16 cellular contexts compared by ENCODE assay signal in genomic region chr7:128074336-128074735, GRCh38. TPM values are rescaled to one million over a fixed set of nuclear protein-coding genes. Genes with fewer than 3 reads are reported as not detected.
DNase-seq lines count a peak whose midpoint lies in the region; ATAC-seq and TF ChIP-seq lines count a peak whose summit lies in the region.
"Had no signal": no experiment of that assay in that cellular context is flagged by ENCODE, and none has a peak within 500 bp of the region (broad histone marks: within the 10 kb centered on the region; RNA-seq: fewer than 3 reads in every experiment).

No MANE protein-coding gene starts in this region.

- peak overlapping the region; percentile 11 for H3K27ac Mint-ChIP-seq in stimulated activated memory B cell treated with anti-CD40 and anti-IgM and Interleukin-4, amounts not matched to agents 10 μg/mL and 1 μg/mL and 100 μg/mL, for 72 hours
- no peak overlapping the region for H3K27ac Mint-ChIP-seq in Caco-2 (ENCODE audit: unreplicated experiment)
- H3K27ac Mint-ChIP-seq: CD4-positive, alpha-beta T cell; GM23338 had no signal

- no peaks in the 10 kb centered on the region for H3K4me1 Mint-ChIP-seq in stimulated activated memory B cell treated with anti-CD40 and anti-IgM and Interleukin-4, amounts not matched to agents 10 μg/mL and 1 μg/mL and 100 μg/mL, for 72 hours
- H3K4me1 Mint-ChIP-seq in Caco-2 (ENCODE audit: low read depth, unreplicated experiment), result no peaks in the 10 kb centered on the region

- H4K91ac ChIP-seq in mesenchymal stem cell (ENCODE audit: low read length), result peak overlapping the region; percentile 22

- H3K4ac ChIP-seq in mesenchymal stem cell (ENCODE audit: low read depth in 1 of 2, low read length in 2 of 2), result no peak overlapping the region

- H2BK5ac ChIP-seq in mesenchymal stem cell (ENCODE audit: low read depth, low read length, poor library complexity, severe bottlenecking), result no peak overlapping the region

- H3K9ac ChIP-seq in BLaER1 (peak overlapping the region; percentile 47; the same call in 1 of the 2 replicates), mesenchymal stem cell (ENCODE audit: low read length) (no peak overlapping the region)

- H3K4me2 ChIP-seq in BLaER1 (peak overlapping the region; percentile 81), mesenchymal stem cell (ENCODE audit: low read length, poor library complexity, severe bottlenecking) (no peak overlapping the region)
- H3K4me2 ChIP-seq: A549, GM23338 had no signal

- H3K4me3 ChIP-seq in BLaER1 (no peak overlapping the region), mesenchymal stem cell (ENCODE audit: insufficient read depth in 1 of 2, low read depth in 1 of 2, low read length in 2 of 2) (peak overlapping the region in 1 of 2 experiments; percentile 17), Caco-2 (ENCODE audit: low read depth, low read length) (no peak overlapping the region)
- H3K4me3 ChIP-seq: A549, GM23338 had no signal

- peaks cover 33% of the 10 kb centered on the region for H4K20me1 ChIP-seq in BLaER1

- H3K27me3 Mint-ChIP-seq in stimulated activated memory B cell treated with anti-CD40 and anti-IgM and Interleukin-4, amounts not matched to agents 10 μg/mL and 1 μg/mL and 100 μg/mL, for 72 hours, result no peaks in the 10 kb centered on the region
- no peaks in the 10 kb centered on the region for H3K27me3 Mint-ChIP-seq in Caco-2 (ENCODE audit: insufficient read depth, unreplicated experiment)
- H3K27me3 Mint-ChIP-seq: CD4-positive, alpha-beta T cell; IgD-negative memory B cell had no signal

- DNase-seq in GM13976 (ENCODE audit: low spot score) (peak; percentile 12), mesenchymal stem cell (no peak), inferior parietal cortex (ENCODE audit: extremely low spot score) (no peak), Caco-2 (no peak)
- no peak for DNase-seq in activated CD4-positive, alpha-beta T cell treated with anti-CD3 and anti-CD28 coated beads, Interleukin-2, amount 50 U/mL, for 4 hours
- DNase-seq: C1 segment of cervical spinal cord; CD4-positive, alpha-beta T cell; DMS153; DMS79 treated with DMSO at 0.1 percent for 48 hours; H9 had no signal

- H3K14ac ChIP-seq in mesenchymal stem cell (ENCODE audit: low read length in 2 of 2), result peak overlapping the region in 1 of 2 experiments; percentile 6

- H3K18ac ChIP-seq in mesenchymal stem cell (ENCODE audit: low read depth in 1 of 2, low read length in 2 of 2), result no peak overlapping the region

- H2BK15ac ChIP-seq in mesenchymal stem cell (ENCODE audit: low read depth, poor library complexity, severe bottlenecking), result peak overlapping the region; percentile 8

- H3K9me3 ChIP-seq in BLaER1 (no peaks in the 10 kb centered on the region), mesenchymal stem cell (ENCODE audit: control insufficient read depth, low read length) (no peaks in the 10 kb centered on the region), Caco-2 (no peaks in the 10 kb centered on the region)
- H3K9me3 ChIP-seq: A549 had no signal

- in situ Hi-C loops in GM13976 (cut with MboI; ENCODE audit: low sequenced_read_pairs, unreplicated experiment), result no loop called here

- BruUV-seq in Caco-2 (replicated peaks; lab: Mats Ljungman, UMichigan), result no TSS peak

- no peaks in the 10 kb centered on the region for H3K9me3 Mint-ChIP-seq in stimulated activated memory B cell treated with anti-CD40 and anti-IgM and Interleukin-4, amounts not matched to agents 10 μg/mL and 1 μg/mL and 100 μg/mL, for 72 hours
- H3K9me3 Mint-ChIP-seq in Caco-2 (ENCODE audit: unreplicated experiment), result no peaks in the 10 kb centered on the region
- H3K9me3 Mint-ChIP-seq: CD4-positive, alpha-beta T cell; GM23338; H9; IgD-negative memory B cell had no signal

- no peak overlapping the region for H2AFZ ChIP-seq in mesenchymal stem cell (ENCODE audit: low read depth, low read length)
- H2AFZ ChIP-seq: GM23338 had no signal

- POLR2A ChIA-PET in Caco-2 (lab: Charles Lee), result no interaction called here

- H3K27ac ChIP-seq in BLaER1 (peak overlapping the region; percentile 52; the same call in 1 of the 2 replicates), mesenchymal stem cell (ENCODE audit: low read length, poor library complexity, severe bottlenecking) (no peak overlapping the region)
- H3K27ac ChIP-seq: A549 had no signal

- H3K79me1 ChIP-seq in mesenchymal stem cell (replicated peaks; ENCODE audit: low read length, poor library complexity, severe bottlenecking), result peaks cover 35% of the 10 kb centered on the region

- H2AK5ac ChIP-seq in mesenchymal stem cell (ENCODE audit: low read length, severe bottlenecking), result no peak overlapping the region

- H3K4me1 ChIP-seq in BLaER1, result peaks cover 57% of the 10 kb centered on the region
- peaks cover 30% of the 10 kb centered on the region for H3K4me1 ChIP-seq in mesenchymal stem cell (ENCODE audit: control insufficient read depth, insufficient read depth, low read depth, low read length)
- H3K4me1 ChIP-seq in Caco-2, result no peaks in the 10 kb centered on the region
- H3K4me1 ChIP-seq: A549 had no signal

- 94% methylated on average over 19 of the region's 19 CpGs for WGBS in mesenchymal stem cell

- no peak overlapping the region for H2BK12ac ChIP-seq in mesenchymal stem cell (ENCODE audit: low read length in 2 of 2)

- no peaks in the 10 kb centered on the region for H3K27me3 ChIP-seq in BLaER1
- H3K27me3 ChIP-seq in mesenchymal stem cell (ENCODE audit: control insufficient read depth in 1 of 2, insufficient read depth in 1 of 2, low read length in 2 of 2), result no peaks in the 10 kb centered on the region
- no peaks in the 10 kb centered on the region for H3K27me3 ChIP-seq in Caco-2 (replicated peaks; ENCODE audit: control insufficient read depth, insufficient read depth, low read length)

- intact Hi-C loops in Caco-2 (cut with micrococcal nuclease; ENCODE audit: unreplicated experiment), result no loop called here

- CTCF ChIA-PET in Caco-2 (lab: Charles Lee), result no interaction called here

- peaks cover 34% of the 10 kb centered on the region for H3K36me3 Mint-ChIP-seq in stimulated activated memory B cell treated with anti-CD40 and anti-IgM and Interleukin-4, amounts not matched to agents 10 μg/mL and 1 μg/mL and 100 μg/mL, for 72 hours
- peaks cover 62% of the 10 kb centered on the region for H3K36me3 Mint-ChIP-seq in Caco-2 (ENCODE audit: insufficient read depth, unreplicated experiment)
- H3K36me3 Mint-ChIP-seq: IgD-negative memory B cell had no signal

- no peak for TF ChIP-seq CTCF in GM13976 (IDR thresholded peaks at IDR 0.05; ENCODE audit: borderline replicate concordance, control extremely low read depth, extremely low read depth, insufficient read depth, missing control alignments)
- TF ChIP-seq CTCF in Caco-2 (IDR thresholded peaks at IDR 0.05; ENCODE audit: insufficient read depth in 1 of 2, low read depth in 1 of 2, low read length in 1 of 2, severe bottlenecking in 1 of 2, unreplicated experiment in 1 of 2), result no peak

- no peak overlapping the region for H2BK120ac ChIP-seq in mesenchymal stem cell (ENCODE audit: low read depth, low read length)

- peaks cover 50% of the 10 kb centered on the region for H3K36me3 ChIP-seq in BLaER1
- peaks cover 45 to 61% of the 10 kb centered on the region in 2 experiments for H3K36me3 ChIP-seq in mesenchymal stem cell (ENCODE audit: control insufficient read depth in 1 of 2, insufficient read depth in 2 of 2, low read depth in 1 of 2, low read length in 2 of 2)
- no peaks in the 10 kb centered on the region for H3K36me3 ChIP-seq in Caco-2 (ENCODE audit: control insufficient read depth, insufficient read depth, low read length)

- no peak overlapping the region for H3K4me3 Mint-ChIP-seq in stimulated activated memory B cell treated with anti-CD40 and anti-IgM and Interleukin-4, amounts not matched to agents 10 μg/mL and 1 μg/mL and 100 μg/mL, for 72 hours
- no peak overlapping the region for H3K4me3 Mint-ChIP-seq in Caco-2 (ENCODE audit: unreplicated experiment)
- H3K4me3 Mint-ChIP-seq: CD4-positive, alpha-beta T cell; GM23338; H9; IgD-negative memory B cell had no signal

- H3K23ac ChIP-seq in mesenchymal stem cell (ENCODE audit: low read length in 2 of 2), result no peak overlapping the region

- ATAC-seq in stimulated activated memory B cell treated with anti-CD40 and anti-IgM and Interleukin-4, amounts not matched to agents 10 μg/mL and 1 μg/mL and 100 μg/mL, for 72 hours, result no peak
- ATAC-seq: A549, GM23338 had no signal

- H4K8ac ChIP-seq in mesenchymal stem cell (ENCODE audit: low read length), result no peak overlapping the region

RNA-seq across cellular contexts. Expression of gene LRRC4, which starts 43.1 kb away (rescaled TPM):
- polyA plus RNA-seq in mesenchymal stem cell (2013, experiment 1 of 2), result 0.23 TPM
- 0.14 TPM for polyA plus RNA-seq in mesenchymal stem cell (2013, experiment 2 of 2)
- not detected in 2 replicates for total RNA-seq in Caco-2 (2022)
- total RNA-seq: HT-29 had no signal
- polyA plus RNA-seq: A549, IgD-negative memory B cell had no signal
